In the genomic region with DNA sequence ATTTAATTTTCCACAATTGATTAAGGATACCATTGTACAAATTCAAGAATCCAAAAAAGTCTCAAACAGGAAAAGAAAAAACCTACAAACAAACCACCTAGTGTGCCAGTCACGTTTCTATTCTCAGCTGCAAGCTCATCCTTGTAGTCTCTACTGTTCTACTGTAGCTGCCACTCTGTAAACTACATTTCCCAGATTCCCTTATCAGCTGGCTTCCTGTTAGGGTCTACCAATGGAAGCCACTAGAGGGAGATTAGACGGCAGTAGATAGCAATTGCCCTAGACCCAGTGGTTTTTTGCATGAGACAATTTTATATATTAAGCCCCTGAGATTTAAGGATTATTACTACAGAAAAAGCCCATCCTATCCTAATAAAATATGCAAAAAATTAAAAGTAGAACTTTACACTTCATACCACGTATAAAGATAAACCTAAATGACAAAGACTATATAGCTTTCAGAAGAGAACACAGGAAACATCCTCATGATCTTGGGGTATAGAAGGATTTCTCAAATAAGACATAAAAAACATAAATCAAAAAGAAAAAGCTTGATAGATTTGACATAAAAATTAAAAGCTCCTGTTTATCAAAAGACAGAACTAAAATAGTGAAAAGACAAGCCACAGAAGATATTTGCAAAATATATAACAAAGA, we compare ENCODE assay signal across 8 cellular contexts. TPM values are rescaled to one million over a fixed set of nuclear protein-coding genes. Genes with fewer than 3 reads are reported as not detected.
DNase-seq lines count a peak whose midpoint lies in the region; ATAC-seq and TF ChIP-seq lines count a peak whose summit lies in the region.

No MANE protein-coding gene starts in this region.

- no peaks in the 10 kb centered on the region for H4K20me1 ChIP-seq in SK-N-SH (ENCODE audit: insufficient read depth)

- peak; percentile 68 for TF ChIP-seq RAD21 in SK-N-SH (IDR thresholded peaks at IDR 0.05; ENCODE audit: low read length)

- H3K9ac ChIP-seq in SK-N-SH, result no peak overlapping the region

- H3K36me3 ChIP-seq in SK-N-SH (replicated peaks in 1 of 2; ENCODE audit: control insufficient read depth in 1 of 2, insufficient read depth in 2 of 2, low read length in 1 of 2) (peaks cover 6 to 20% of the 10 kb centered on the region in 2 experiments), esophagus squamous epithelium (peaks cover 0 to 39% (median 0%) of the 10 kb centered on the region in 3 donors)

- peak; percentile 92 for ATAC-seq in GM18498 (IDR thresholded peaks at IDR 0.05; ENCODE audit: unreplicated experiment)
- ATAC-seq in HG02798 (IDR thresholded peaks at IDR 0.05; ENCODE audit: poor library complexity, unreplicated experiment), result peak; percentile 84

- no peaks in the 10 kb centered on the region for H3K9me3 Mint-ChIP-seq in nephron
- no peaks in the 10 kb centered on the region for H3K9me3 Mint-ChIP-seq in activated naive CD4-positive, alpha-beta T cell treated with anti-CD3 and anti-CD28 coated beads, Interleukin-2, amount 10 ng/mL, durations not matched to agents 7 days and 5 days

- H3K27me3 ChIP-seq in SK-N-SH (ENCODE audit: insufficient read depth) (no peaks in the 10 kb centered on the region), esophagus squamous epithelium (no peaks in the 10 kb centered on the region)

- no peak for TF ChIP-seq EP300 in SK-N-SH (IDR thresholded peaks at IDR 0.05; ENCODE audit: borderline replicate concordance in 1 of 2, low read depth in 1 of 2, low read length in 1 of 2)

- no peak overlapping the region for H3K27ac Mint-ChIP-seq in nephron
- no peak overlapping the region for H3K27ac Mint-ChIP-seq in activated naive CD4-positive, alpha-beta T cell treated with anti-CD3 and anti-CD28 coated beads, Interleukin-2, amount 10 ng/mL, durations not matched to agents 7 days and 5 days

- no peaks in the 10 kb centered on the region for H3K9me2 ChIP-seq in SK-N-SH

- H3K27me3 Mint-ChIP-seq in nephron (ENCODE audit: low read depth), result no peaks in the 10 kb centered on the region
- H3K27me3 Mint-ChIP-seq in activated naive CD4-positive, alpha-beta T cell treated with anti-CD3 and anti-CD28 coated beads, Interleukin-2, amount 10 ng/mL, durations not matched to agents 7 days and 5 days, result peaks cover 15% of the 10 kb centered on the region

- H3K4me3 Mint-ChIP-seq in nephron, result no peak overlapping the region
- H3K4me3 Mint-ChIP-seq in activated naive CD4-positive, alpha-beta T cell treated with anti-CD3 and anti-CD28 coated beads, Interleukin-2, amount 10 ng/mL, durations not matched to agents 7 days and 5 days, result no peak overlapping the region

- H3K9me3 ChIP-seq in SK-N-SH (no peaks in the 10 kb centered on the region), esophagus squamous epithelium (no peaks in the 10 kb centered on the region)

- DNase-seq in AML-193 (lab: John Stamatoyannopoulos, UW) (peak; percentile 67 to 70), NCI-H1417 treated with DMSO at 0.1 percent for 48 hours (lab: John Stamatoyannopoulos, UW) (peak; percentile 2), SK-N-SH (peak; percentile 87), esophagus squamous epithelium (lab: John Stamatoyannopoulos, UW) (no peak)
- no peak for DNase-seq in activated naive CD4-positive, alpha-beta T cell treated with anti-CD3 and anti-CD28 coated beads, Interleukin-2, amount 10 ng/mL, durations not matched to agents 7 days and 5 days

- no peaks in the 10 kb centered on the region for H3K4me1 Mint-ChIP-seq in nephron
- H3K4me1 Mint-ChIP-seq in activated naive CD4-positive, alpha-beta T cell treated with anti-CD3 and anti-CD28 coated beads, Interleukin-2, amount 10 ng/mL, durations not matched to agents 7 days and 5 days, result no peaks in the 10 kb centered on the region

- no peak overlapping the region for H2AFZ ChIP-seq in SK-N-SH (ENCODE audit: low read depth)

- 25% methylated on average over 3 of the region's 3 CpGs for WGBS in SK-N-SH (ENCODE audit: low lambda C conversion rate)
- WGBS in esophagus squamous epithelium, 2 donors, result 7 to 8% methylated on average over 3 of the region's 3 CpGs

- H3K4me3 ChIP-seq in SK-N-SH (ENCODE audit: low read depth in 2 of 2, low read length in 1 of 2) (peak overlapping the region in 1 of 2 experiments; percentile 12; a peak in 2 of 4 replicates), esophagus squamous epithelium (no peak overlapping the region)

- H3K4me1 ChIP-seq in SK-N-SH (ENCODE audit: control insufficient read depth in 1 of 2, insufficient read depth in 2 of 2, low read depth in 1 of 2, low read length in 1 of 2) (no peaks in the 10 kb centered on the region; a peak in 1 of 4 replicates), esophagus squamous epithelium (no peaks in the 10 kb centered on the region)

- CTCF ChIA-PET in SK-N-SH (lab: Yijun Ruan, JAX), result interaction anchor here (0.6 to 2.9 kb wide), 29 partner anchors 10 to 741 kb away, joined by 3 to 29 read pairs (median 5); partner anchors contain the start of genes P4HA2 and SLC22A4
- CTCF ChIA-PET in activated naive CD4-positive, alpha-beta T cell treated with anti-CD3 and anti-CD28 coated beads, Interleukin-2, amount 10 ng/mL, durations not matched to agents 7 days and 5 days (lab: Charles Lee), result interaction anchor here (0.6 to 2.9 kb wide), 11 partner anchors 10 to 168 kb away, joined by 3 to 30 read pairs (median 3); partner anchors contain the start of gene P4HA2

- TF ChIP-seq POLR2A in esophagus squamous epithelium (IDR thresholded peaks at IDR 0.05), result no peak

- TF ChIP-seq CTCF in SK-N-SH (IDR thresholded peaks at IDR 0.05) (peak; percentile 87), esophagus squamous epithelium (IDR thresholded peaks at IDR 0.05) (peak in 5 of 6 experiments; percentile 48 to 66 (median 58)), nephron (IDR thresholded peaks at IDR 0.05; ENCODE audit: unreplicated experiment in 3 of 3) (peak; percentile 65 to 78 (median 74))

- no peaks in the 10 kb centered on the region for H3K79me2 ChIP-seq in SK-N-SH (ENCODE audit: insufficient read depth)

- intact Hi-C loops in esophagus squamous epithelium (cut with DNase I), result no loop called here

- no peaks in the 10 kb centered on the region for H3F3A ChIP-seq in SK-N-SH (replicated peaks; ENCODE audit: insufficient read depth)

- POLR2A ChIA-PET in SK-N-SH (lab: Yijun Ruan, JAX), result interaction anchor here (1.1 kb wide), 1 partner anchor 37 kb away, joined by 3 read pairs; the partner anchor contains the start of gene P4HA2

- no peak overlapping the region; a peak in 1 of 4 replicates for H3K27ac ChIP-seq in SK-N-SH (ENCODE audit: low read depth in 2 of 2, low read length in 1 of 2)
- no peak overlapping the region for H3K27ac ChIP-seq in esophagus squamous epithelium

- no peak overlapping the region for H3K4me2 ChIP-seq in SK-N-SH

- H3K36me3 Mint-ChIP-seq in nephron (ENCODE audit: low read depth), result peaks cover 19% of the 10 kb centered on the region
- H3K36me3 Mint-ChIP-seq in activated naive CD4-positive, alpha-beta T cell treated with anti-CD3 and anti-CD28 coated beads, Interleukin-2, amount 10 ng/mL, durations not matched to agents 7 days and 5 days, result no peaks in the 10 kb centered on the region

TF ChIP-seq in SK-N-SH, 30 proteins besides CTCF, POLR2A, EP300 and RAD21:
- TF ChIP-seq CHD2 (IDR thresholded peaks at IDR 0.05; ENCODE audit: low read length, partially characterized antibody) (peak; percentile 68), GATA2 (CRISPR knock-in tag; IDR thresholded peaks at IDR 0.05) (peak; percentile 45), GABPA (IDR thresholded peaks at IDR 0.05; ENCODE audit: low read depth) (peak; percentile 82), ELF1 (IDR thresholded peaks at IDR 0.05) (peak; percentile 80), MXI1 (IDR thresholded peaks at IDR 0.05; ENCODE audit: low read depth, low read length) (peak; percentile 61; the same call in 1 of the 2 replicates), SMC3 (IDR thresholded peaks at IDR 0.05; ENCODE audit: low read depth, low read length) (peak; percentile 56), TEAD4 (IDR thresholded peaks at IDR 0.05; ENCODE audit: borderline replicate concordance, insufficient read depth) (no peak)
- TF ChIP-seq, protein P1, sequence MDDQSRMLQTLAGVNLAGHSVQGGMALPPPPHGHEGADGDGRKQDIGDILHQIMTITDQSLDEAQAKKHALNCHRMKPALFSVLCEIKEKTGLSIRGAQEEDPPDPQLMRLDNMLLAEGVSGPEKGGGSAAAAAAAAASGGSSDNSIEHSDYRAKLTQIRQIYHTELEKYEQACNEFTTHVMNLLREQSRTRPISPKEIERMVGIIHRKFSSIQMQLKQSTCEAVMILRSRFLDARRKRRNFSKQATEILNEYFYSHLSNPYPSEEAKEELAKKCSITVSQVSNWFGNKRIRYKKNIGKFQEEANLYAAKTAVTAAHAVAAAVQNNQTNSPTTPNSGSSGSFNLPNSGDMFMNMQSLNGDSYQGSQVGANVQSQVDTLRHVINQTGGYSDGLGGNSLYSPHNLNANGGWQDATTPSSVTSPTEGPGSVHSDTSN (IDR thresholded peaks at IDR 0.05), result no peak
- TF ChIP-seq, protein P2, sequence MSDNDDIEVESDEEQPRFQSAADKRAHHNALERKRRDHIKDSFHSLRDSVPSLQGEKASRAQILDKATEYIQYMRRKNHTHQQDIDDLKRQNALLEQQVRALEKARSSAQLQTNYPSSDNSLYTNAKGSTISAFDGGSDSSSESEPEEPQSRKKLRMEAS (IDR thresholded peaks at IDR 0.05; ENCODE audit: low read depth), result 0 out of 2 replicates have a peak, but pooled peaks have one; percentile 11

RNA-seq across cellular contexts. Expression of gene P4HA2, which starts 37.4 kb away (rescaled TPM):
- 67.2 and 73.5 TPM in 2 replicates for polyA plus RNA-seq in SK-N-SH (2012; rRNA removed)
- 48.5 and 58.5 TPM in 2 replicates for polyA plus RNA-seq in SK-N-SH (2012; cell fraction: cytosol; rRNA removed)
- polyA plus RNA-seq in SK-N-SH (2012; cell fraction: nucleus; rRNA removed), result 71.2 and 94.8 TPM in 2 replicates
- 10 to 100 TPM; 14.7 to 22.2 (median 16.7) TPM for total RNA-seq in esophagus squamous epithelium

Comparison
In these comparisons a context has a peak if more than half of its experiments do, and no peak if none do; other contexts are left out.
1. DNase-seq: peak in AML-193 (2 of 2), NCI-H1417 treated with DMSO at 0.1 percent for 48 hours (single experiment) and SK-N-SH (single experiment); none in esophagus squamous epithelium (single experiment) and activated naive CD4-positive, alpha-beta T cell treated with anti-CD3 and anti-CD28 coated beads, Interleukin-2, amount 10 ng/mL, durations not matched to agents 7 days and 5 days (single experiment).
2. Peak in every context shown above with its lines, with median percentiles within 50 percentile points of each other: CTCF ChIP-seq.